ENCODE assay signal across 8 cellular contexts in genomic region chrX:17736856-17737706, GRCh38. TPM values are rescaled to one million over a fixed set of nuclear protein-coding genes. Genes with fewer than 3 reads are reported as not detected.
DNase-seq lines count a peak whose midpoint lies in the region; ATAC-seq and TF ChIP-seq lines count a peak whose summit lies in the region.

TSS of gene SCML1 (plus strand) at chrX:17737493. CDS start at chrX:17744187, 6,694 bp downstream.

- H3K9me3 Mint-ChIP-seq in activated T-helper 1 cell treated with anti-CD3 and anti-CD28 coated beads, Interleukin-12 subunit alpha, Interleukin-12 subunit beta, Interleukin-2, Interleukin-4 antibody, amounts not matched to agents 30 ng/mL and 10 ng/mL and 1 ng/mL, durations not matched to agents 14 hours and 24 hours and 36 hours = no peaks in the 10 kb centered on the region

- peaks cover 2% of the 10 kb centered on the region for H3K36me3 Mint-ChIP-seq in activated T-helper 1 cell treated with anti-CD3 and anti-CD28 coated beads, Interleukin-12 subunit alpha, Interleukin-12 subunit beta, Interleukin-2, Interleukin-4 antibody, amounts not matched to agents 30 ng/mL and 10 ng/mL and 1 ng/mL, durations not matched to agents 14 hours and 24 hours and 36 hours (ENCODE audit: low read depth)

- H3K4me1 ChIP-seq in esophagus squamous epithelium = peaks cover 0 to 15% (median 0%) of the 10 kb centered on the region in 3 donors
- H3K4me1 ChIP-seq in mucosa of stomach (ENCODE audit: control insufficient read depth, insufficient read depth, low read length) = no peaks in the 10 kb centered on the region

- H3K27me3 ChIP-seq in esophagus squamous epithelium = no peaks in the 10 kb centered on the region
- H3K27me3 ChIP-seq in mucosa of stomach (ENCODE audit: control insufficient read depth, insufficient read depth, low read length) = no peaks in the 10 kb centered on the region

- H3K36me3 ChIP-seq in esophagus squamous epithelium (peaks cover 0 to 3% (median 0%) of the 10 kb centered on the region in 3 donors), mucosa of stomach (ENCODE audit: control insufficient read depth, insufficient read depth, low read length) (no peaks in the 10 kb centered on the region)

- peak within 1 kb of the TSS; percentile 87 to 94 (median 92) for H3K27ac ChIP-seq in esophagus squamous epithelium

- peak within 1 kb of the TSS; percentile 42 to 65 (median 62) for H3K4me3 ChIP-seq in esophagus squamous epithelium
- H3K4me3 ChIP-seq in mucosa of stomach (ENCODE audit: low read length) = peak within 1 kb of the TSS; percentile 51

- peak in 3 of 4 donors; percentile 18 to 63 (median 47) for TF ChIP-seq POLR2A in esophagus squamous epithelium (IDR thresholded peaks at IDR 0.05)

- H3K4me3 Mint-ChIP-seq in activated T-helper 1 cell treated with anti-CD3 and anti-CD28 coated beads, Interleukin-12 subunit alpha, Interleukin-12 subunit beta, Interleukin-2, Interleukin-4 antibody, amounts not matched to agents 30 ng/mL and 10 ng/mL and 1 ng/mL, durations not matched to agents 14 hours and 24 hours and 36 hours = peak within 1 kb of the TSS; percentile 80

- intact Hi-C loops in activated T-helper 1 cell treated with anti-CD3 and anti-CD28 coated beads, Interleukin-12 subunit alpha, Interleukin-12 subunit beta, Interleukin-2, Interleukin-4 antibody, amounts not matched to agents 30 ng/mL and 10 ng/mL and 1 ng/mL, durations not matched to agents 14 hours and 24 hours and 36 hours (cut with micrococcal nuclease) = loop anchor here (1.0 to 10.0 kb wide), 6 partner anchors 70 to 1605 kb away; partner anchors contain the start of genes PDHA1, PHKA2, RBBP7 and RS1
- intact Hi-C loops in esophagus squamous epithelium (cut with DNase I) = no loop called here

- H3K27me3 Mint-ChIP-seq in activated T-helper 1 cell treated with anti-CD3 and anti-CD28 coated beads, Interleukin-12 subunit alpha, Interleukin-12 subunit beta, Interleukin-2, Interleukin-4 antibody, amounts not matched to agents 30 ng/mL and 10 ng/mL and 1 ng/mL, durations not matched to agents 14 hours and 24 hours and 36 hours (ENCODE audit: insufficient read depth) = peaks cover 34% of the 10 kb centered on the region

- ATAC-seq in GM19397 (IDR thresholded peaks at IDR 0.05; ENCODE audit: unreplicated experiment) = peak; percentile 76

- peak within 1 kb of the TSS; percentile 80 for H3K9ac ChIP-seq in mucosa of stomach (ENCODE audit: low read length)

- WGBS in esophagus squamous epithelium, 2 donors = 52% methylated on average over 18 of the region's 67 CpGs; no CpG with 5 or more reads in 1 of the 2 donors

- peaks cover 20% of the 10 kb centered on the region for H3K4me1 Mint-ChIP-seq in activated T-helper 1 cell treated with anti-CD3 and anti-CD28 coated beads, Interleukin-12 subunit alpha, Interleukin-12 subunit beta, Interleukin-2, Interleukin-4 antibody, amounts not matched to agents 30 ng/mL and 10 ng/mL and 1 ng/mL, durations not matched to agents 14 hours and 24 hours and 36 hours (ENCODE audit: low read depth)

- DNase-seq in AG20443 (ENCODE audit: low spot score) (peak; percentile 92), HS-5 (ENCODE audit: low read depth) (peak; percentile 84), OCI-M2 (lab: John Stamatoyannopoulos, UW; ENCODE audit: unreplicated experiment) (peak; percentile 78), esophagus squamous epithelium (lab: John Stamatoyannopoulos, UW) (peak; percentile 72)
- DNase-seq in activated T-helper 1 cell treated with anti-CD3 and anti-CD28 coated beads, Interleukin-12 subunit alpha, Interleukin-12 subunit beta, Interleukin-2, Interleukin-4 antibody, amounts not matched to agents 30 ng/mL and 10 ng/mL and 1 ng/mL, durations not matched to agents 14 hours and 24 hours and 36 hours (ENCODE audit: low spot score) = peak; percentile 75
- peak; percentile 73 for DNase-seq in stimulated activated CD8-positive, alpha-beta memory T cell treated with anti-CD3 and anti-CD28 coated beads, Interleukin-4, amount 100 ng/mL, for 24 hours (ENCODE audit: low read depth)

- no peak for TF ChIP-seq CTCF in esophagus squamous epithelium (IDR thresholded peaks at IDR 0.05)

- H3K27ac Mint-ChIP-seq in activated T-helper 1 cell treated with anti-CD3 and anti-CD28 coated beads, Interleukin-12 subunit alpha, Interleukin-12 subunit beta, Interleukin-2, Interleukin-4 antibody, amounts not matched to agents 30 ng/mL and 10 ng/mL and 1 ng/mL, durations not matched to agents 14 hours and 24 hours and 36 hours = peak within 1 kb of the TSS; percentile 79

- H3K9me3 ChIP-seq in esophagus squamous epithelium (no peaks in the 10 kb centered on the region), mucosa of stomach (ENCODE audit: control insufficient read depth, low read length) (no peaks in the 10 kb centered on the region)

RNA-seq across cellular contexts. Expression of gene SCML1, which starts in this region (rescaled TPM):
- 1.1 and 1.4 TPM in 2 replicates for total RNA-seq in activated T-helper 1 cell treated with anti-CD3 and anti-CD28 coated beads, Interleukin-12 subunit alpha, Interleukin-12 subunit beta, Interleukin-2, Interleukin-4 antibody, amounts not matched to agents 30 ng/mL and 10 ng/mL and 1 ng/mL, durations not matched to agents 14 hours and 24 hours and 36 hours
- total RNA-seq in esophagus squamous epithelium = 10 to 100 TPM in 2 of 4 donors, 1 to 10 TPM in 2; 2.6 to 11.8 (median 7.5) TPM

Comparison
In these comparisons a context has a peak if more than half of its experiments do, and no peak if none do; other contexts are left out.
1. Peak in every context shown above with its lines: DNase-seq, ATAC-seq, H3K4me3 ChIP-seq and H3K27ac ChIP-seq.